Comparison of ENCODE assay signal across 1 cellular context in genomic region chrX:147838465-147839131, GRCh38.
TF ChIP-seq lines count a peak whose summit lies in the region.

No MANE protein-coding gene starts in this region.

TF ChIP-seq in GM23338, 12 proteins besides CTCF, POLR2A, EP300 and RAD21 (continued from another document):
- TF ChIP-seq REST (IDR thresholded peaks at IDR 0.05; ENCODE audit: unreplicated experiment) (no peak), NANOG (IDR thresholded peaks at IDR 0.05; ENCODE audit: borderline replicate concordance) (no peak)
- TF ChIP-seq, protein P1, sequence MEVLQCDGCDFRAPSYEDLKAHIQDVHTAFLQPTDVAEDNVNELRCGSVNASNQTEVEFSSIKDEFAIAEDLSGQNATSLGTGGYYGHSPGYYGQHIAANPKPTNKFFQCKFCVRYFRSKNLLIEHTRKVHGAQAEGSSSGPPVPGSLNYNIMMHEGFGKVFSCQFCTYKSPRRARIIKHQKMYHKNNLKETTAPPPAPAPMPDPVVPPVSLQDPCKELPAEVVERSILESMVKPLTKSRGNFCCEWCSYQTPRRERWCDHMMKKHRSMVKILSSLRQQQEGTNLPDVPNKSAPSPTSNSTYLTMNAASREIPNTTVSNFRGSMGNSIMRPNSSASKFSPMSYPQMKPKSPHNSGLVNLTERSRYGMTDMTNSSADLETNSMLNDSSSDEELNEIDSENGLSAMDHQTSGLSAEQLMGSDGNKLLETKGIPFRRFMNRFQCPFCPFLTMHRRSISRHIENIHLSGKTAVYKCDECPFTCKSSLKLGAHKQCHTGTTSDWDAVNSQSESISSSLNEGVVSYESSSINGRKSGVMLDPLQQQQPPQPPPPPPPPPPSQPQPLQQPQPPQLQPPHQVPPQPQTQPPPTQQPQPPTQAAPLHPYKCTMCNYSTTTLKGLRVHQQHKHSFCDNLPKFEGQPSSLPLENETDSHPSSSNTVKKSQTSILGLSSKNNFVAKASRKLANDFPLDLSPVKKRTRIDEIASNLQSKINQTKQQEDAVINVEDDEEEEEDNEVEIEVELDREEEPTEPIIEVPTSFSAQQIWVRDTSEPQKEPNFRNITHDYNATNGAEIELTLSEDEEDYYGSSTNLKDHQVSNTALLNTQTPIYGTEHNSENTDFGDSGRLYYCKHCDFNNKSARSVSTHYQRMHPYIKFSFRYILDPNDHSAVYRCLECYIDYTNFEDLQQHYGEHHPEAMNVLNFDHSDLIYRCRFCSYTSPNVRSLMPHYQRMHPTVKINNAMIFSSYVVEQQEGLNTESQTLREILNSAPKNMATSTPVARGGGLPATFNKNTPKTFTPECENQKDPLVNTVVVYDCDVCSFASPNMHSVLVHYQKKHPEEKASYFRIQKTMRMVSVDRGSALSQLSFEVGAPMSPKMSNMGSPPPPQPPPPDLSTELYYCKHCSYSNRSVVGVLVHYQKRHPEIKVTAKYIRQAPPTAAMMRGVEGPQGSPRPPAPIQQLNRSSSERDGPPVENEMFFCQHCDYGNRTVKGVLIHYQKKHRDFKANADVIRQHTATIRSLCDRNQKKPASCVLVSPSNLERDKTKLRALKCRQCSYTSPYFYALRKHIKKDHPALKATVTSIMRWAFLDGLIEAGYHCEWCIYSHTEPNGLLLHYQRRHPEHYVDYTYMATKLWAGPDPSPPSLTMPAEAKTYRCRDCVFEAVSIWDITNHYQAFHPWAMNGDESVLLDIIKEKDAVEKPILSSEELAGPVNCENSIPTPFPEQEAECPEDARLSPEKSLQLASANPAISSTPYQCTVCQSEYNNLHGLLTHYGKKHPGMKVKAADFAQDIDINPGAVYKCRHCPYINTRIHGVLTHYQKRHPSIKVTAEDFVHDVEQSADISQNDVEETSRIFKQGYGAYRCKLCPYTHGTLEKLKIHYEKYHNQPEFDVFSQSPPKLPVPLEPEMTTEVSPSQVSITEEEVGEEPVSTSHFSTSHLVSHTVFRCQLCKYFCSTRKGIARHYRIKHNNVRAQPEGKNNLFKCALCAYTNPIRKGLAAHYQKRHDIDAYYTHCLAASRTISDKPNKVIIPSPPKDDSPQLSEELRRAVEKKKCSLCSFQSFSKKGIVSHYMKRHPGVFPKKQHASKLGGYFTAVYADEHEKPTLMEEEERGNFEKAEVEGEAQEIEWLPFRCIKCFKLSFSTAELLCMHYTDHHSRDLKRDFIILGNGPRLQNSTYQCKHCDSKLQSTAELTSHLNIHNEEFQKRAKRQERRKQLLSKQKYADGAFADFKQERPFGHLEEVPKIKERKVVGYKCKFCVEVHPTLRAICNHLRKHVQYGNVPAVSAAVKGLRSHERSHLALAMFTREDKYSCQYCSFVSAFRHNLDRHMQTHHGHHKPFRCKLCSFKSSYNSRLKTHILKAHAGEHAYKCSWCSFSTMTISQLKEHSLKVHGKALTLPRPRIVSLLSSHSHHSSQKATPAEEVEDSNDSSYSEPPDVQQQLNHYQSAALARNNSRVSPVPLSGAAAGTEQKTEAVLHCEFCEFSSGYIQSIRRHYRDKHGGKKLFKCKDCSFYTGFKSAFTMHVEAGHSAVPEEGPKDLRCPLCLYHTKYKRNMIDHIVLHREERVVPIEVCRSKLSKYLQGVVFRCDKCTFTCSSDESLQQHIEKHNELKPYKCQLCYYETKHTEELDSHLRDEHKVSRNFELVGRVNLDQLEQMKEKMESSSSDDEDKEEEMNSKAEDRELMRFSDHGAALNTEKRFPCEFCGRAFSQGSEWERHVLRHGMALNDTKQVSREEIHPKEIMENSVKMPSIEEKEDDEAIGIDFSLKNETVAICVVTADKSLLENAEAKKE (CRISPR knock-in tag; IDR thresholded peaks at IDR 0.05): no peak
